ENCODE assay signal across 16 cellular contexts in genomic region chr3:128320551-128321340, GRCh38.
DNase-seq lines count a peak whose midpoint lies in the region; ATAC-seq lines count a peak whose summit lies in the region.
"Had no signal": no experiment of that assay in that cellular context is flagged by ENCODE, and none has a peak within 500 bp of the region (broad histone marks: within the 10 kb centered on the region; RNA-seq: fewer than 3 reads in every experiment).

No MANE protein-coding gene starts in this region.

- no peaks in the 10 kb centered on the region for H3K36me3 Mint-ChIP-seq in activated T-cell treated with anti-CD3 and anti-CD28 coated beads, Interleukin-2, amount 50 U/mL, for 72 hours (ENCODE audit: insufficient read depth in 2 of 2)
- H3K36me3 Mint-ChIP-seq in stimulated activated naive B cell treated with anti-CD40 and anti-IgM and Interleukin-4, amounts not matched to agents 10 μg/mL and 1 μg/mL and 100 μg/mL, for 72 hours: peaks cover 10 to 37% of the 10 kb centered on the region in 2 donors

- no peak overlapping the region for H3K4me3 Mint-ChIP-seq in activated T-cell treated with anti-CD3 and anti-CD28 coated beads, Interleukin-2, amount 50 U/mL, for 72 hours
- H3K4me3 Mint-ChIP-seq in stimulated activated naive B cell treated with anti-CD40 and anti-IgM and Interleukin-4, amounts not matched to agents 10 μg/mL and 1 μg/mL and 100 μg/mL, for 72 hours: no peak overlapping the region

- DNase-seq in activated T-cell treated with anti-CD3 and anti-CD28 coated beads, Interleukin-2, amount 50 U/mL, for 72 hours: no peak
- DNase-seq in activated T-cell treated with anti-CD3 and anti-CD28 coated beads for 4 hours (no peak), NCI-H146 (lab: John Stamatoyannopoulos, UW) (peak; percentile 70), ecto neural progenitor cell (ENCODE audit: low spot score) (peak; percentile 32), COLO829 (ENCODE audit: low spot score) (no peak), NCI-H510A treated with DMSO at 0.1 percent for 48 hours (lab: John Stamatoyannopoulos, UW) (no peak)
- DNase-seq in stimulated activated naive B cell treated with anti-CD40 and anti-IgM and Interleukin-4, amounts not matched to agents 10 μg/mL and 1 μg/mL and 100 μg/mL, for 72 hours: no peak
- DNase-seq: activated CD4-positive, alpha-beta T cell treated with anti-CD3 and anti-CD28 coated beads for 48 hours; anterior cingulate cortex; colonic mucosa; KBM-7; NCI-H1048; NCI-H2227 treated with DMSO at 0.1 percent for 48 hours; psoas muscle; SHP77 treated with DMSO at 0.1 percent for 48 hours had no signal

- ATAC-seq in activated T-cell treated with anti-CD3 and anti-CD28 coated beads, Interleukin-2, amount 50 U/mL, for 72 hours (replicated peaks in 1 of 2): no peak
- ATAC-seq in stimulated activated naive B cell treated with anti-CD40 and anti-IgM and Interleukin-4, amounts not matched to agents 10 μg/mL and 1 μg/mL and 100 μg/mL, for 72 hours (replicated peaks): no peak
- ATAC-seq in HG02571 (IDR thresholded peaks at IDR 0.05; ENCODE audit: unreplicated experiment): no peak

- H3K4me1 Mint-ChIP-seq in activated T-cell treated with anti-CD3 and anti-CD28 coated beads, Interleukin-2, amount 50 U/mL, for 72 hours (ENCODE audit: low read depth): peaks cover 31% of the 10 kb centered on the region
- peaks cover 0 to 2% of the 10 kb centered on the region in 2 donors for H3K4me1 Mint-ChIP-seq in stimulated activated naive B cell treated with anti-CD40 and anti-IgM and Interleukin-4, amounts not matched to agents 10 μg/mL and 1 μg/mL and 100 μg/mL, for 72 hours

- H3K27me3 Mint-ChIP-seq in activated T-cell treated with anti-CD3 and anti-CD28 coated beads, Interleukin-2, amount 50 U/mL, for 72 hours (ENCODE audit: low read depth): no peaks in the 10 kb centered on the region
- H3K27me3 Mint-ChIP-seq in stimulated activated naive B cell treated with anti-CD40 and anti-IgM and Interleukin-4, amounts not matched to agents 10 μg/mL and 1 μg/mL and 100 μg/mL, for 72 hours: no peaks in the 10 kb centered on the region

- peak overlapping the region; percentile 14 for H3K27ac Mint-ChIP-seq in activated T-cell treated with anti-CD3 and anti-CD28 coated beads, Interleukin-2, amount 50 U/mL, for 72 hours
- peak overlapping the region; percentile 33 for H3K27ac Mint-ChIP-seq in stimulated activated naive B cell treated with anti-CD40 and anti-IgM and Interleukin-4, amounts not matched to agents 10 μg/mL and 1 μg/mL and 100 μg/mL, for 72 hours

- H3K9me3 Mint-ChIP-seq in activated T-cell treated with anti-CD3 and anti-CD28 coated beads, Interleukin-2, amount 50 U/mL, for 72 hours: no peaks in the 10 kb centered on the region
- no peaks in the 10 kb centered on the region for H3K9me3 Mint-ChIP-seq in stimulated activated naive B cell treated with anti-CD40 and anti-IgM and Interleukin-4, amounts not matched to agents 10 μg/mL and 1 μg/mL and 100 μg/mL, for 72 hours

Comparison
In these comparisons a context has a peak if more than half of its experiments do, and no peak if none do; other contexts are left out.
1. DNase-seq: peak in NCI-H146 (single experiment) and ecto neural progenitor cell (single experiment); none in activated T-cell treated with anti-CD3 and anti-CD28 coated beads, Interleukin-2, amount 50 U/mL, for 72 hours (0 of 2), activated T-cell treated with anti-CD3 and anti-CD28 coated beads for 4 hours (single experiment), stimulated activated naive B cell treated with anti-CD40 and anti-IgM and Interleukin-4, amounts not matched to agents 10 μg/mL and 1 μg/mL and 100 μg/mL, for 72 hours (single experiment), COLO829 (single experiment) and NCI-H510A treated with DMSO at 0.1 percent for 48 hours (single experiment).